1 cellular context compared by ENCODE assay signal in genomic region chr14:99784508-99784907, GRCh38.
A peak's percentile ranks its signal among the peaks of the same experiment; 100 is the strongest.
TF ChIP-seq lines count a peak whose summit lies in the region.

No MANE protein-coding gene starts in this region.

TF ChIP-seq in K562, 482 proteins besides CTCF, POLR2A, EP300 and RAD21:
- no peak for TF ChIP-seq PHB2 (IDR thresholded peaks at IDR 0.05; ENCODE audit: low read depth)
- 0 out of 2 replicates have a peak, but pooled peaks have one; percentile 8 for TF ChIP-seq CBFA2T3 (IDR thresholded peaks at IDR 0.05)
